In the genomic region with DNA sequence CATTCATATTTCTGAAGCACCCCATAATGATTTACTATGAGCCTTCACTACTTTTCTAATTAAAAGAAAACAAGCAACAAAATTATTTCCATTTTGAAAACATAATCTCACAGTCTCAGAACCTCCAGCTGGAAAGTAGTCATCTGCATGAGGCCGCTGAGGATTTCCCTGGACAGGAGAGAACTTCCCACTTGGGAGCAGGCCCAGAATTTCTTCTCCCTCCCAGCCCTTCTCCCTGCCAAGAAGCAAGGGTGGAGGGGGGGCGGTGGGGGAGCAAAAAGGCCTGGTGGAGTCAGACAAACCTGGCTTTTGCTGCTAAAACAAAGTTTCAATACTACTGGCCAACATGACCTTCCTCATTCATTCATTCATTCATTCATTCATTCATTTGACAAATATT, we compare ENCODE assay signal across 15 cellular contexts.
DNase-seq lines count a peak whose midpoint lies in the region; ATAC-seq and TF ChIP-seq lines count a peak whose summit lies in the region.
"Had no signal": no experiment of that assay in that cellular context is flagged by ENCODE, and none has a peak within 500 bp of the region (broad histone marks: within the 10 kb centered on the region; RNA-seq: fewer than 3 reads in every experiment).

No MANE protein-coding gene starts in this region.

- peak; percentile 24 for DNase-seq in EL
- DNase-seq in astrocyte of the spinal cord (ENCODE audit: low read depth, low spot score): peak; percentile 73
- DNase-seq in Right ventricle myocardium superior: peak; percentile 66
- peak; percentile 1 for DNase-seq in progenitor cell of endocrine pancreas (ENCODE audit: low spot score, unreplicated experiment)
- DNase-seq in naive thymus-derived CD8-positive, alpha-beta T cell: no peak
- DNase-seq in kidney tubule cell (ENCODE audit: low spot score): no peak
- DNase-seq: activated CD4-positive, alpha-beta T cell treated with anti-CD3 and anti-CD28 coated beads for 1 hour; activated naive CD4-positive, alpha-beta T cell treated with Interleukin-2 at 50 U/mL for 16 hours; BE2C; NCI-H774; stimulated activated CD4-positive, alpha-beta T cell treated with anti-CD3 and anti-CD28 coated beads, Interleukin-2, amount 100 ng/mL, for 24 hours; stimulated activated naive CD8-positive, alpha-beta T cell treated with anti-CD3 and anti-CD28 coated beads, Interleukin-15, Interleukin-2, amounts not matched to agents 100 U/mL and 50 U/mL, for 24 hours had no signal

- peaks cover 14% of the 10 kb centered on the region for H3K9me3 Mint-ChIP-seq in progenitor cell of endocrine pancreas (ENCODE audit: low read depth)
- H3K9me3 Mint-ChIP-seq in naive thymus-derived CD8-positive, alpha-beta T cell: no peaks in the 10 kb centered on the region

- H3K36me3 Mint-ChIP-seq in progenitor cell of endocrine pancreas (ENCODE audit: insufficient read depth): no peaks in the 10 kb centered on the region
- H3K36me3 Mint-ChIP-seq in naive thymus-derived CD8-positive, alpha-beta T cell: no peaks in the 10 kb centered on the region
- H3K36me3 Mint-ChIP-seq: neural progenitor cell had no signal

- peak; percentile 83 for ATAC-seq in Right ventricle myocardium superior (ENCODE audit: poor library complexity)
- ATAC-seq in naive thymus-derived CD8-positive, alpha-beta T cell: no peak
- no peak for ATAC-seq in GM18511 (IDR thresholded peaks at IDR 0.05; ENCODE audit: unreplicated experiment)
- no peak for ATAC-seq in GM19452 (IDR thresholded peaks at IDR 0.05; ENCODE audit: unreplicated experiment)
- ATAC-seq: stimulated activated naive CD8-positive, alpha-beta T cell treated with anti-CD3 and anti-CD28 coated beads, Interleukin-15, Interleukin-2, amounts not matched to agents 100 U/mL and 50 U/mL, for 24 hours had no signal

- no peak overlapping the region for H3K4me3 ChIP-seq in astrocyte of the spinal cord (ENCODE audit: low read depth, low read length)
- H3K4me3 ChIP-seq: neural progenitor cell had no signal

- POLR2A ChIA-PET in naive thymus-derived CD8-positive, alpha-beta T cell (lab: Charles Lee): no interaction called here

- peaks cover 3% of the 10 kb centered on the region for H3K4me1 Mint-ChIP-seq in progenitor cell of endocrine pancreas (ENCODE audit: low read depth)
- peaks cover 0 to 2% (median 0%) of the 10 kb centered on the region in 4 donors for H3K4me1 Mint-ChIP-seq in naive thymus-derived CD8-positive, alpha-beta T cell

- H3K27me3 Mint-ChIP-seq in progenitor cell of endocrine pancreas: no peaks in the 10 kb centered on the region
- H3K27me3 Mint-ChIP-seq in naive thymus-derived CD8-positive, alpha-beta T cell: no peaks in the 10 kb centered on the region

- no peak overlapping the region for H3K4me3 Mint-ChIP-seq in progenitor cell of endocrine pancreas (ENCODE audit: low read depth)
- no peak overlapping the region for H3K4me3 Mint-ChIP-seq in naive thymus-derived CD8-positive, alpha-beta T cell
- H3K4me3 Mint-ChIP-seq: neural progenitor cell had no signal

- intact Hi-C loops in Right ventricle myocardium superior (cut with DNase I): loop anchor here (10.0 kb wide), 2 partner anchors 63 to 103 kb away; no protein-coding TSS in a partner anchor

- in situ Hi-C loops in astrocyte of the spinal cord (cut with HindIII; ENCODE audit: low sequenced_read_pairs): no loop called here

- TF ChIP-seq CTCF in astrocyte of the spinal cord (IDR thresholded peaks at IDR 0.05; ENCODE audit: low read depth, low read length) (no peak), progenitor cell of endocrine pancreas (IDR thresholded peaks at IDR 0.05; ENCODE audit: unreplicated experiment) (no peak)

- H3K27ac Mint-ChIP-seq in progenitor cell of endocrine pancreas: no peak overlapping the region
- no peak overlapping the region for H3K27ac Mint-ChIP-seq in naive thymus-derived CD8-positive, alpha-beta T cell
- H3K27ac Mint-ChIP-seq: neural progenitor cell had no signal

Comparison
In these comparisons a context has a peak if more than half of its experiments do, and no peak if none do; other contexts are left out.
1. DNase-seq: peak in EL (single experiment), astrocyte of the spinal cord (single experiment), Right ventricle myocardium superior (single experiment) and progenitor cell of endocrine pancreas (single experiment); none in naive thymus-derived CD8-positive, alpha-beta T cell (0 of 10) and kidney tubule cell (single experiment).